29 cellular contexts compared by ENCODE assay signal in genomic region chr13:90654970-90655369, GRCh38.
"Had no signal": no experiment of that assay in that cellular context is flagged by ENCODE, and none has a peak within 500 bp of the region (broad histone marks: within the 10 kb centered on the region; RNA-seq: fewer than 3 reads in every experiment).

No MANE protein-coding gene starts in this region.

- H3K27ac Mint-ChIP-seq: stimulated activated effector memory CD8-positive, alpha-beta T cell treated with anti-CD3 and anti-CD28 coated beads, Interleukin-12 subunit alpha, Interleukin-12 subunit beta, amount 100 ng/mL, for 72 hours; stimulated activated memory B cell treated with anti-CD40 and anti-IgM and Interleukin-4, amounts not matched to agents 10 μg/mL and 1 μg/mL and 100 μg/mL, for 72 hours; stimulated activated naive B cell treated with anti-CD40 and anti-IgM and Interleukin-4, amounts not matched to agents 10 μg/mL and 1 μg/mL and 100 μg/mL, for 72 hours; stimulated activated naive CD8-positive, alpha-beta T cell treated with anti-CD3 and anti-CD28 coated beads, Interleukin-15, amount 100 ng/mL, for 72 hours; stimulated activated naive CD8-positive, alpha-beta T cell treated with anti-CD3 and anti-CD28 coated beads, Interleukin-15, Interleukin-2, amounts not matched to agents 100 ng/mL and 50 ng/mL, for 24 hours; type B pancreatic cell had no signal

- H3K9me3 ChIP-seq: suprapubic skin, testis, thyroid gland, transverse colon, upper lobe of right lung, uterus, vagina had no signal

- H3K36me3 Mint-ChIP-seq: stimulated activated effector memory CD8-positive, alpha-beta T cell treated with anti-CD3 and anti-CD28 coated beads, Interleukin-12 subunit alpha, Interleukin-12 subunit beta, amount 100 ng/mL, for 72 hours; stimulated activated memory B cell treated with anti-CD40 and anti-IgM and Interleukin-4, amounts not matched to agents 10 μg/mL and 1 μg/mL and 100 μg/mL, for 72 hours; stimulated activated naive B cell treated with anti-CD40 and anti-IgM and Interleukin-4, amounts not matched to agents 10 μg/mL and 1 μg/mL and 100 μg/mL, for 72 hours; type B pancreatic cell had no signal

- DNase-seq: stimulated activated CD4-positive, alpha-beta T cell treated with anti-CD3 and anti-CD28 coated beads, Interleukin-2, amount 100 ng/mL, for 48 hours; stimulated activated CD4-positive, alpha-beta T cell treated with anti-CD3 and anti-CD28 coated beads, Interleukin-4, amount 100 ng/mL, for 1 hour; stimulated activated CD4-positive, alpha-beta T cell treated with anti-CD3 and anti-CD28 coated beads, Interleukin-4, amount 100 ng/mL, for 24 hours; stimulated activated CD4-positive, alpha-beta T cell treated with anti-CD3 and anti-CD28 coated beads, Interleukin-4, amount 100 ng/mL, for 4 hours; stimulated activated CD8-positive, alpha-beta memory T cell treated with anti-CD3 and anti-CD28 coated beads, Interleukin-4, amount 100 ng/mL, for 48 hours; stimulated activated naive B cell treated with anti-CD40 and anti-IgM and Interleukin-4, amounts not matched to agents 10 μg/mL and 1 μg/mL and 100 μg/mL, for 72 hours; stimulated activated naive CD4-positive, alpha-beta T cell; stimulated activated naive CD4-positive, alpha-beta T cell treated with Interleukin-2 at 50 U/mL for 16 hours; stimulated activated naive CD8-positive, alpha-beta T cell treated with anti-CD3 and anti-CD28 coated beads, Interleukin-15, amount 100 ng/mL, for 72 hours; stimulated activated naive CD8-positive, alpha-beta T cell treated with anti-CD3 and anti-CD28 coated beads, Interleukin-15, Interleukin-2, amounts not matched to agents 100 U/mL and 50 U/mL, for 24 hours; stomach; substantia nigra; testis; thyroid gland; tibial artery; transverse colon; trophoblast cell; upper lobe of left lung; upper lobe of right lung; uterus had no signal

- H3K4me3 ChIP-seq: stomach, suprapubic skin, testis, thoracic aorta, thyroid gland, tibial artery, tibial nerve, transverse colon, upper lobe of left lung, upper lobe of right lung, uterus, vagina had no signal

- H3K4me3 Mint-ChIP-seq: stimulated activated effector memory CD8-positive, alpha-beta T cell treated with anti-CD3 and anti-CD28 coated beads, Interleukin-12 subunit alpha, Interleukin-12 subunit beta, amount 100 ng/mL, for 72 hours; stimulated activated memory B cell treated with anti-CD40 and anti-IgM and Interleukin-4, amounts not matched to agents 10 μg/mL and 1 μg/mL and 100 μg/mL, for 72 hours; stimulated activated naive B cell treated with anti-CD40 and anti-IgM and Interleukin-4, amounts not matched to agents 10 μg/mL and 1 μg/mL and 100 μg/mL, for 72 hours; stimulated activated naive CD8-positive, alpha-beta T cell treated with anti-CD3 and anti-CD28 coated beads, Interleukin-15, amount 100 ng/mL, for 72 hours; stimulated activated naive CD8-positive, alpha-beta T cell treated with anti-CD3 and anti-CD28 coated beads, Interleukin-15, Interleukin-2, amounts not matched to agents 100 ng/mL and 50 ng/mL, for 24 hours; type B pancreatic cell had no signal

- H3K27me3 Mint-ChIP-seq: stimulated activated memory B cell treated with anti-CD40 and anti-IgM and Interleukin-4, amounts not matched to agents 10 μg/mL and 1 μg/mL and 100 μg/mL, for 72 hours; stimulated activated naive B cell treated with anti-CD40 and anti-IgM and Interleukin-4, amounts not matched to agents 10 μg/mL and 1 μg/mL and 100 μg/mL, for 72 hours; stimulated activated naive CD8-positive, alpha-beta T cell treated with anti-CD3 and anti-CD28 coated beads, Interleukin-15, amount 100 ng/mL, for 72 hours; stimulated activated naive CD8-positive, alpha-beta T cell treated with anti-CD3 and anti-CD28 coated beads, Interleukin-15, Interleukin-2, amounts not matched to agents 100 ng/mL and 50 ng/mL, for 24 hours; type B pancreatic cell had no signal

- H3K27ac ChIP-seq: stomach, suprapubic skin, testis, thoracic aorta, thyroid gland, tibial artery, tibial nerve, transverse colon, upper lobe of left lung, upper lobe of right lung, uterus, vagina had no signal

- H3K4me1 ChIP-seq: stomach, suprapubic skin, testis, thyroid gland, tibial artery, tibial nerve, transverse colon, upper lobe of left lung, upper lobe of right lung, uterus, vagina had no signal

- ATAC-seq: stimulated activated effector memory CD8-positive, alpha-beta T cell treated with anti-CD3 and anti-CD28 coated beads, Interleukin-12 subunit alpha, Interleukin-12 subunit beta, amount 100 ng/mL, for 72 hours; stimulated activated memory B cell treated with anti-CD40 and anti-IgM and Interleukin-4, amounts not matched to agents 10 μg/mL and 1 μg/mL and 100 μg/mL, for 72 hours; stimulated activated naive B cell treated with anti-CD40 and anti-IgM and Interleukin-4, amounts not matched to agents 10 μg/mL and 1 μg/mL and 100 μg/mL, for 72 hours; stimulated activated naive CD8-positive, alpha-beta T cell treated with anti-CD3 and anti-CD28 coated beads, Interleukin-15, amount 100 ng/mL, for 72 hours; stimulated activated naive CD8-positive, alpha-beta T cell treated with anti-CD3 and anti-CD28 coated beads, Interleukin-15, Interleukin-2, amounts not matched to agents 100 U/mL and 50 U/mL, for 24 hours; upper lobe of right lung had no signal

- FAIRE-seq: urothelium cell line had no signal

- H3K27me3 ChIP-seq: stomach, suprapubic skin, testis, thyroid gland, tibial artery, tibial nerve, transverse colon, upper lobe of left lung, upper lobe of right lung, uterus, vagina had no signal

- H3K4me1 Mint-ChIP-seq: stimulated activated effector memory CD8-positive, alpha-beta T cell treated with anti-CD3 and anti-CD28 coated beads, Interleukin-12 subunit alpha, Interleukin-12 subunit beta, amount 100 ng/mL, for 72 hours; stimulated activated memory B cell treated with anti-CD40 and anti-IgM and Interleukin-4, amounts not matched to agents 10 μg/mL and 1 μg/mL and 100 μg/mL, for 72 hours; stimulated activated naive B cell treated with anti-CD40 and anti-IgM and Interleukin-4, amounts not matched to agents 10 μg/mL and 1 μg/mL and 100 μg/mL, for 72 hours; stimulated activated naive CD8-positive, alpha-beta T cell treated with anti-CD3 and anti-CD28 coated beads, Interleukin-15, amount 100 ng/mL, for 72 hours had no signal

- H3K36me3 ChIP-seq: stomach, suprapubic skin, thoracic aorta, thyroid gland, tibial artery, tibial nerve, transverse colon, upper lobe of left lung, upper lobe of right lung, uterus, vagina had no signal
